In genomic region chr12:69331846-69332684, GRCh38 we compare ENCODE assay signal across 1 cellular context.
TF ChIP-seq lines count a peak whose summit lies in the region.

No MANE protein-coding gene starts in this region.

TF ChIP-seq in HepG2, 621 proteins besides CTCF, POLR2A, EP300 and RAD21 (continued from another document and continues in another):
- TF ChIP-seq FOXO4 (CRISPR knock-in tag; conservative IDR thresholded peaks at IDR 0.05) (no peak), RFX5 (IDR thresholded peaks at IDR 0.05; ENCODE audit: low read depth, low read length) (no peak), SIN3B (IDR thresholded peaks at IDR 0.05; ENCODE audit: low read length) (no peak), ZNF496 (CRISPR knock-in tag; IDR thresholded peaks at IDR 0.05; ENCODE audit: insufficient replicate concordance) (no peak), SNRNP70 (IDR thresholded peaks at IDR 0.05; ENCODE audit: low read depth, low read length) (no peak), MIXL1 (CRISPR knock-in tag; IDR thresholded peaks at IDR 0.05) (no peak), NFATC3 (CRISPR knock-in tag; IDR thresholded peaks at IDR 0.05) (no peak), PREB (CRISPR knock-in tag; IDR thresholded peaks at IDR 0.05) (no peak), ZBTB42 (CRISPR knock-in tag; IDR thresholded peaks at IDR 0.05) (no peak), REXO4 (CRISPR knock-in tag; IDR thresholded peaks at IDR 0.05; ENCODE audit: borderline replicate concordance) (no peak), ZNF354B (CRISPR knock-in tag; IDR thresholded peaks at IDR 0.05) (no peak), ZNF644 (CRISPR knock-in tag; IDR thresholded peaks at IDR 0.05; ENCODE audit: low read depth) (no peak), TBP (CRISPR knock-in tag; IDR thresholded peaks at IDR 0.05) (no peak), WIZ (CRISPR knock-in tag; IDR thresholded peaks at IDR 0.05) (no peak), HMG20A (CRISPR knock-in tag; IDR thresholded peaks at IDR 0.05; ENCODE audit: borderline replicate concordance) (no peak), BRCA1 (CRISPR knock-in tag; IDR thresholded peaks at IDR 0.05) (no peak), SMAD3 (CRISPR knock-in tag; IDR thresholded peaks at IDR 0.05) (no peak), ARID2 (CRISPR knock-in tag; IDR thresholded peaks at IDR 0.05; ENCODE audit: borderline replicate concordance) (no peak), RBM22 (optimal IDR thresholded peaks at IDR 0.05; ENCODE audit: low read length) (peak; percentile 72), ZNF333 (CRISPR knock-in tag; IDR thresholded peaks at IDR 0.05; ENCODE audit: borderline replicate concordance) (no peak), KAT2B (IDR thresholded peaks at IDR 0.05; ENCODE audit: borderline replicate concordance, low read depth, low read length) (no peak), ATF2 (CRISPR knock-in tag; IDR thresholded peaks at IDR 0.05) (peak; percentile 10; the same call in 1 of the 2 replicates), TSC22D2 (CRISPR knock-in tag; IDR thresholded peaks at IDR 0.05; ENCODE audit: borderline replicate concordance) (peak; percentile 9; the same call in 1 of the 2 replicates), ZNF761 (CRISPR knock-in tag; conservative IDR thresholded peaks at IDR 0.05) (no peak), DNMT1 (CRISPR knock-in tag; IDR thresholded peaks at IDR 0.05) (no peak), ATF6 (CRISPR knock-in tag; conservative IDR thresholded peaks at IDR 0.05) (no peak), MLLT10 (CRISPR knock-in tag; IDR thresholded peaks at IDR 0.05) (no peak), SPEN (CRISPR knock-in tag; IDR thresholded peaks at IDR 0.05; ENCODE audit: low read depth) (no peak; the same call in 1 of the 2 replicates), HDAC1 (CRISPR knock-in tag; IDR thresholded peaks at IDR 0.05) (peak; percentile 55; the same call in 1 of the 2 replicates), HNF1B (CRISPR knock-in tag; IDR thresholded peaks at IDR 0.05) (no peak), MBNL3 (CRISPR knock-in tag; conservative IDR thresholded peaks at IDR 0.05) (no peak), ZNF605 (CRISPR knock-in tag; IDR thresholded peaks at IDR 0.05) (no peak), GLI4 (CRISPR knock-in tag; IDR thresholded peaks at IDR 0.05; ENCODE audit: borderline replicate concordance) (no peak), CENPX (CRISPR knock-in tag; IDR thresholded peaks at IDR 0.05) (no peak), SIN3A (IDR thresholded peaks at IDR 0.05; ENCODE audit: borderline replicate concordance, low read depth, low read length) (0 out of 2 replicates have a peak, but pooled peaks have one; percentile 11)
- TF ChIP-seq, protein P1, sequence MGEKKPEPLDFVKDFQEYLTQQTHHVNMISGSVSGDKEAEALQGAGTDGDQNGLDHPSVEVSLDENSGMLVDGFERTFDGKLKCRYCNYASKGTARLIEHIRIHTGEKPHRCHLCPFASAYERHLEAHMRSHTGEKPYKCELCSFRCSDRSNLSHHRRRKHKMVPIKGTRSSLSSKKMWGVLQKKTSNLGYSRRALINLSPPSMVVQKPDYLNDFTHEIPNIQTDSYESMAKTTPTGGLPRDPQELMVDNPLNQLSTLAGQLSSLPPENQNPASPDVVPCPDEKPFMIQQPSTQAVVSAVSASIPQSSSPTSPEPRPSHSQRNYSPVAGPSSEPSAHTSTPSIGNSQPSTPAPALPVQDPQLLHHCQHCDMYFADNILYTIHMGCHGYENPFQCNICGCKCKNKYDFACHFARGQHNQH (CRISPR knock-in tag; IDR thresholded peaks at IDR 0.05) = no peak
- TF ChIP-seq, protein P2, sequence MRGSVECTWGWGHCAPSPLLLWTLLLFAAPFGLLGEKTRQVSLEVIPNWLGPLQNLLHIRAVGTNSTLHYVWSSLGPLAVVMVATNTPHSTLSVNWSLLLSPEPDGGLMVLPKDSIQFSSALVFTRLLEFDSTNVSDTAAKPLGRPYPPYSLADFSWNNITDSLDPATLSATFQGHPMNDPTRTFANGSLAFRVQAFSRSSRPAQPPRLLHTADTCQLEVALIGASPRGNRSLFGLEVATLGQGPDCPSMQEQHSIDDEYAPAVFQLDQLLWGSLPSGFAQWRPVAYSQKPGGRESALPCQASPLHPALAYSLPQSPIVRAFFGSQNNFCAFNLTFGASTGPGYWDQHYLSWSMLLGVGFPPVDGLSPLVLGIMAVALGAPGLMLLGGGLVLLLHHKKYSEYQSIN (CRISPR knock-in tag; IDR thresholded peaks at IDR 0.05; ENCODE audit: borderline replicate concordance) = no peak
- TF ChIP-seq, protein P3, sequence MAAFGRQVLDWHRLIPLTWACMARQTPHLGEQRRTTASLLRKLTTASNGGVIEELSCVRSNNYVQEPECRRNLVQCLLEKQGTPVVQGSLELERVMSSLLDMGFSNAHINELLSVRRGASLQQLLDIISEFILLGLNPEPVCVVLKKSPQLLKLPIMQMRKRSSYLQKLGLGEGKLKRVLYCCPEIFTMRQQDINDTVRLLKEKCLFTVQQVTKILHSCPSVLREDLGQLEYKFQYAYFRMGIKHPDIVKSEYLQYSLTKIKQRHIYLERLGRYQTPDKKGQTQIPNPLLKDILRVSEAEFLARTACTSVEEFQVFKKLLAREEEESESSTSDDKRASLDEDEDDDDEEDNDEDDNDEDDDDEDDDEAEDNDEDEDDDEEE (CRISPR knock-in tag; IDR thresholded peaks at IDR 0.05) = no peak
- TF ChIP-seq, protein P4, sequence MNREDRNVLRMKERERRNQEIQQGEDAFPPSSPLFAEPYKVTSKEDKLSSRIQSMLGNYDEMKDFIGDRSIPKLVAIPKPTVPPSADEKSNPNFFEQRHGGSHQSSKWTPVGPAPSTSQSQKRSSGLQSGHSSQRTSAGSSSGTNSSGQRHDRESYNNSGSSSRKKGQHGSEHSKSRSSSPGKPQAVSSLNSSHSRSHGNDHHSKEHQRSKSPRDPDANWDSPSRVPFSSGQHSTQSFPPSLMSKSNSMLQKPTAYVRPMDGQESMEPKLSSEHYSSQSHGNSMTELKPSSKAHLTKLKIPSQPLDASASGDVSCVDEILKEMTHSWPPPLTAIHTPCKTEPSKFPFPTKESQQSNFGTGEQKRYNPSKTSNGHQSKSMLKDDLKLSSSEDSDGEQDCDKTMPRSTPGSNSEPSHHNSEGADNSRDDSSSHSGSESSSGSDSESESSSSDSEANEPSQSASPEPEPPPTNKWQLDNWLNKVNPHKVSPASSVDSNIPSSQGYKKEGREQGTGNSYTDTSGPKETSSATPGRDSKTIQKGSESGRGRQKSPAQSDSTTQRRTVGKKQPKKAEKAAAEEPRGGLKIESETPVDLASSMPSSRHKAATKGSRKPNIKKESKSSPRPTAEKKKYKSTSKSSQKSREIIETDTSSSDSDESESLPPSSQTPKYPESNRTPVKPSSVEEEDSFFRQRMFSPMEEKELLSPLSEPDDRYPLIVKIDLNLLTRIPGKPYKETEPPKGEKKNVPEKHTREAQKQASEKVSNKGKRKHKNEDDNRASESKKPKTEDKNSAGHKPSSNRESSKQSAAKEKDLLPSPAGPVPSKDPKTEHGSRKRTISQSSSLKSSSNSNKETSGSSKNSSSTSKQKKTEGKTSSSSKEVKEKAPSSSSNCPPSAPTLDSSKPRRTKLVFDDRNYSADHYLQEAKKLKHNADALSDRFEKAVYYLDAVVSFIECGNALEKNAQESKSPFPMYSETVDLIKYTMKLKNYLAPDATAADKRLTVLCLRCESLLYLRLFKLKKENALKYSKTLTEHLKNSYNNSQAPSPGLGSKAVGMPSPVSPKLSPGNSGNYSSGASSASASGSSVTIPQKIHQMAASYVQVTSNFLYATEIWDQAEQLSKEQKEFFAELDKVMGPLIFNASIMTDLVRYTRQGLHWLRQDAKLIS (CRISPR knock-in tag; IDR thresholded peaks at IDR 0.05) = peak; percentile 90
- TF ChIP-seq, protein P5, sequence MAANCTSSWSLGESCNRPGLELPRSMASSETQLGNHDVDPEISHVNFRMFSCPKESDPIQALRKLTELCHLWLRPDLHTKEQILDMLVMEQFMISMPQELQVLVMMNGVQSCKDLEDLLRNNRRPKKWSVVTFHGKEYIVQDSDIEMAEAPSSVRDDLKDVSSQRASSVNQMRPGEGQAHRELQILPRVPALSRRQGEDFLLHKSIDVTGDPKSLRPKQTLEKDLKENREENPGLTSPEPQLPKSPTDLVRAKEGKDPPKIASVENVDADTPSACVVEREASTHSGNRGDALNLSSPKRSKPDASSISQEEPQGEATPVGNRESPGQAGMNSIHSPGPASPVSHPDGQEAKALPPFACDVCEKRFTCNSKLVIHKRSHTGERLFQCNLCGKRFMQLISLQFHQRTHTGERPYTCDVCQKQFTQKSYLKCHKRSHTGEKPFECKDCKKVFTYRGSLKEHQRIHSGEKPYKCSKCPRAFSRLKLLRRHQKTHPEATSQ (CRISPR knock-in tag; IDR thresholded peaks at IDR 0.05; ENCODE audit: borderline replicate concordance) = no peak
- TF ChIP-seq, protein P6, sequence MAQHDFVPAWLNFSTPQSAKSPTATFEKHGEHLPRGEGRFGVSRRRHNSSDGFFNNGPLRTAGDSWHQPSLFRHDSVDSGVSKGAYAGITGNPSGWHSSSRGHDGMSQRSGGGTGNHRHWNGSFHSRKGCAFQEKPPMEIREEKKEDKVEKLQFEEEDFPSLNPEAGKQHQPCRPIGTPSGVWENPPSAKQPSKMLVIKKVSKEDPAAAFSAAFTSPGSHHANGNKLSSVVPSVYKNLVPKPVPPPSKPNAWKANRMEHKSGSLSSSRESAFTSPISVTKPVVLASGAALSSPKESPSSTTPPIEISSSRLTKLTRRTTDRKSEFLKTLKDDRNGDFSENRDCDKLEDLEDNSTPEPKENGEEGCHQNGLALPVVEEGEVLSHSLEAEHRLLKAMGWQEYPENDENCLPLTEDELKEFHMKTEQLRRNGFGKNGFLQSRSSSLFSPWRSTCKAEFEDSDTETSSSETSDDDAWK (CRISPR knock-in tag; IDR thresholded peaks at IDR 0.05) = no peak
- TF ChIP-seq, protein P7, sequence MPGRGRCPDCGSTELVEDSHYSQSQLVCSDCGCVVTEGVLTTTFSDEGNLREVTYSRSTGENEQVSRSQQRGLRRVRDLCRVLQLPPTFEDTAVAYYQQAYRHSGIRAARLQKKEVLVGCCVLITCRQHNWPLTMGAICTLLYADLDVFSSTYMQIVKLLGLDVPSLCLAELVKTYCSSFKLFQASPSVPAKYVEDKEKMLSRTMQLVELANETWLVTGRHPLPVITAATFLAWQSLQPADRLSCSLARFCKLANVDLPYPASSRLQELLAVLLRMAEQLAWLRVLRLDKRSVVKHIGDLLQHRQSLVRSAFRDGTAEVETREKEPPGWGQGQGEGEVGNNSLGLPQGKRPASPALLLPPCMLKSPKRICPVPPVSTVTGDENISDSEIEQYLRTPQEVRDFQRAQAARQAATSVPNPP (CRISPR knock-in tag; IDR thresholded peaks at IDR 0.05) = no peak
- TF ChIP-seq, protein P8, sequence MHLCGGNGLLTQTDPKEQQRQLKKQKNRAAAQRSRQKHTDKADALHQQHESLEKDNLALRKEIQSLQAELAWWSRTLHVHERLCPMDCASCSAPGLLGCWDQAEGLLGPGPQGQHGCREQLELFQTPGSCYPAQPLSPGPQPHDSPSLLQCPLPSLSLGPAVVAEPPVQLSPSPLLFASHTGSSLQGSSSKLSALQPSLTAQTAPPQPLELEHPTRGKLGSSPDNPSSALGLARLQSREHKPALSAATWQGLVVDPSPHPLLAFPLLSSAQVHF (CRISPR knock-in tag; IDR thresholded peaks at IDR 0.05) = no peak
